In genomic region chr7:81845628-81846259, GRCh38 we compare ENCODE assay signal across 8 cellular contexts.
DNase-seq lines count a peak whose midpoint lies in the region; ATAC-seq, FAIRE-seq and TF ChIP-seq lines count a peak whose summit lies in the region.

No MANE protein-coding gene starts in this region.

- TF ChIP-seq CTCF in heart left ventricle (IDR thresholded peaks at IDR 0.05), result no peak

- 26 to 41% (median 33%) methylated on average over 7 of the region's 7 CpGs for WGBS in heart left ventricle, 4 donors

- ATAC-seq in left ventricle myocardium superior (peak; percentile 25), heart left ventricle (no peak), HG03439 (IDR thresholded peaks at IDR 0.05; ENCODE audit: unreplicated experiment) (peak; percentile 69)

- DNase-seq in left ventricle myocardium superior (no peak), heart left ventricle (no peak), retina (peak; percentile 18), HT-29 (ENCODE audit: low spot score) (no peak), posterior vena cava (ENCODE audit: low spot score) (no peak), DMS53 (lab: John Stamatoyannopoulos, UW) (no peak)

- TF ChIP-seq POLR2A in heart left ventricle (IDR thresholded peaks at IDR 0.05), result no peak

- no peaks in the 10 kb centered on the region for H3K36me3 ChIP-seq in heart left ventricle

- peak overlapping the region in 5 of 12 donors; percentile 3 to 32 (median 10) for H3K4me3 ChIP-seq in heart left ventricle

- intact Hi-C loops in left ventricle myocardium superior (cut with micrococcal nuclease), result no loop called here
- intact Hi-C loops in heart left ventricle (cut with DNase I), result no loop called here
- intact Hi-C loops in posterior vena cava (cut with DNase I), result no loop called here

- peak overlapping the region in 4 of 12 donors; percentile 0 to 90 (median 32) for H3K27ac ChIP-seq in heart left ventricle

- no peaks in the 10 kb centered on the region for H3K27me3 ChIP-seq in heart left ventricle

- peaks cover 0 to 13% (median 0%) of the 10 kb centered on the region in 12 donors for H3K4me1 ChIP-seq in heart left ventricle

- H3K9me3 ChIP-seq in heart left ventricle, result no peaks in the 10 kb centered on the region

- FAIRE-seq in TTC549 (lab: Jason Lieb, UNC), result peak; percentile 23

Comparison
In these comparisons a context has a peak if more than half of its experiments do, and no peak if none do; other contexts are left out.
1. ATAC-seq: peak in left ventricle myocardium superior (single experiment) and HG03439 (single experiment); none in heart left ventricle (0 of 4).